ENCODE assay signal across 8 cellular contexts in the genomic region with DNA sequence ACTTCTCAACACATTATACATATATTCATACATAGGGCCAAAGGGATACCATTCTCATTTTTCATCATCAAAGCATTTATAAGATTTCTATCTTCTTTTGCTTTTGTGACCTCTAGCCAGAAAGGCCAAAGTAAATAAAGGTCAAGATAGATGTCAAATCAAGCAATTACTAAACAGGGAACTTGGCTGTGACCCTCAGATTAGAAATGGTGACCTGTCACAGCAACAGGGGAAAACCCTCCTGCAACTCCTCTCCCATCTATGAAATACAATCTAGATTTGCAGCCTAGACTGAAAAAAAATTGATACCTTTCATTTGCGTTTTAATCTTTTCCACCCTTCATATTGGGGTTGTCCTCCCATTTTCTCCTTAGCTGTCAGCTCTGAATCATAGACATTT.
"Had no signal": no experiment of that assay in that cellular context is flagged by ENCODE, and none has a peak within 500 bp of the region (broad histone marks: within the 10 kb centered on the region; RNA-seq: fewer than 3 reads in every experiment).

No MANE protein-coding gene starts in this region.

- H3K4me3 ChIP-seq: K562 had no signal

- H3K4me2 ChIP-seq: KMS-11 had no signal

- H3K4me3 Mint-ChIP-seq: IgD-negative memory B cell had no signal

- H3K4me1 Mint-ChIP-seq: IgD-negative memory B cell had no signal

- ATAC-seq: HepG2, K562 had no signal

- H3K27ac Mint-ChIP-seq: IgD-negative memory B cell had no signal

- DNase-seq: IMR-90, KBM-7, KG1 had no signal

- H3K36me3 Mint-ChIP-seq: IgD-negative memory B cell had no signal

- H3K27ac ChIP-seq: HL-60, KMS-11 had no signal
